ENCODE assay signal across 9 cellular contexts in genomic region chrX:54358424-54359211, GRCh38. TPM values are rescaled to one million over a fixed set of nuclear protein-coding genes. Genes with fewer than 3 reads are reported as not detected.
DNase-seq lines count a peak whose midpoint lies in the region; ATAC-seq and TF ChIP-seq lines count a peak whose summit lies in the region.
"Had no signal": no experiment of that assay in that cellular context is flagged by ENCODE, and none has a peak within 500 bp of the region (broad histone marks: within the 10 kb centered on the region; RNA-seq: fewer than 3 reads in every experiment).

No MANE protein-coding gene starts in this region.

- peak overlapping the region; percentile 71 for H3K9ac ChIP-seq in NT2/D1 (ENCODE audit: insufficient read length, low read depth)

- H3K9me3 Mint-ChIP-seq in activated naive CD8-positive, alpha-beta T cell treated with anti-CD3 and anti-CD28 coated beads, Interleukin-2, amount 10 ng/mL, durations not matched to agents 7 days and 5 days = no peaks in the 10 kb centered on the region
- H3K9me3 Mint-ChIP-seq in osteocyte (ENCODE audit: unreplicated experiment) = no peaks in the 10 kb centered on the region

- H3K4me1 Mint-ChIP-seq in activated naive CD8-positive, alpha-beta T cell treated with anti-CD3 and anti-CD28 coated beads, Interleukin-2, amount 10 ng/mL, durations not matched to agents 7 days and 5 days = peaks cover 8% of the 10 kb centered on the region
- peaks cover 15% of the 10 kb centered on the region for H3K4me1 Mint-ChIP-seq in osteocyte (ENCODE audit: unreplicated experiment)

- no peaks in the 10 kb centered on the region for H3K9me3 ChIP-seq in NT2/D1 (ENCODE audit: insufficient read depth, low read length)
- H3K9me3 ChIP-seq: neutrophil had no signal

- H3K4me3 Mint-ChIP-seq in activated naive CD8-positive, alpha-beta T cell treated with anti-CD3 and anti-CD28 coated beads, Interleukin-2, amount 10 ng/mL, durations not matched to agents 7 days and 5 days = peak overlapping the region; percentile 84
- H3K4me3 Mint-ChIP-seq in osteocyte (ENCODE audit: unreplicated experiment) = peak overlapping the region; percentile 92

- no peaks in the 10 kb centered on the region for H3K36me3 Mint-ChIP-seq in activated naive CD8-positive, alpha-beta T cell treated with anti-CD3 and anti-CD28 coated beads, Interleukin-2, amount 10 ng/mL, durations not matched to agents 7 days and 5 days
- H3K36me3 Mint-ChIP-seq in osteocyte (ENCODE audit: unreplicated experiment) = no peaks in the 10 kb centered on the region

- no peaks in the 10 kb centered on the region for H3K27me3 ChIP-seq in NT2/D1 (ENCODE audit: insufficient read depth, insufficient read length)

- no peaks in the 10 kb centered on the region for H3K4me1 ChIP-seq in NT2/D1 (ENCODE audit: insufficient read depth, insufficient read length)

- TF ChIP-seq CTCF in AG10803 (conservative IDR thresholded peaks at IDR 0.05; ENCODE audit: low read length) (no peak), osteocyte (IDR thresholded peaks at IDR 0.05) (no peak)

- no peaks in the 10 kb centered on the region for H3K36me3 ChIP-seq in NT2/D1 (ENCODE audit: insufficient read depth, insufficient read length, low read length)
- H3K36me3 ChIP-seq: neutrophil had no signal

- POLR2A ChIA-PET in activated naive CD8-positive, alpha-beta T cell treated with anti-CD3 and anti-CD28 coated beads, Interleukin-2, amount 10 ng/mL, durations not matched to agents 7 days and 5 days (lab: Charles Lee) = no interaction called here

- H3K27ac Mint-ChIP-seq in activated naive CD8-positive, alpha-beta T cell treated with anti-CD3 and anti-CD28 coated beads, Interleukin-2, amount 10 ng/mL, durations not matched to agents 7 days and 5 days = no peak overlapping the region
- H3K27ac Mint-ChIP-seq in osteocyte (ENCODE audit: unreplicated experiment) = peak overlapping the region; percentile 98

- peaks cover 38% of the 10 kb centered on the region for H3K27me3 Mint-ChIP-seq in activated naive CD8-positive, alpha-beta T cell treated with anti-CD3 and anti-CD28 coated beads, Interleukin-2, amount 10 ng/mL, durations not matched to agents 7 days and 5 days
- H3K27me3 Mint-ChIP-seq in osteocyte (ENCODE audit: unreplicated experiment) = peaks cover 6% of the 10 kb centered on the region

- DNase-seq in AG10803 (ENCODE audit: low read depth) (peak; percentile 8), NT2/D1 (ENCODE audit: low read depth, low spot score) (peak; percentile 87), head of caudate nucleus (peak; percentile 64 to 91 (median 82)), osteocyte (ENCODE audit: extremely low spot score, unreplicated experiment) (peak; percentile 90), ureter (ENCODE audit: low spot score) (peak; percentile 56), 8988T (no peak)
- peak; percentile 52 for DNase-seq in activated naive CD8-positive, alpha-beta T cell treated with anti-CD3 and anti-CD28 coated beads, Interleukin-2, amount 10 ng/mL, durations not matched to agents 7 days and 5 days

- peak; percentile 71 for ATAC-seq in HG02642 (IDR thresholded peaks at IDR 0.05; ENCODE audit: poor library complexity, unreplicated experiment)
- ATAC-seq in activated naive CD8-positive, alpha-beta T cell treated with anti-CD3 and anti-CD28 coated beads, Interleukin-2, amount 10 ng/mL, durations not matched to agents 7 days and 5 days (ENCODE audit: low read depth) = peak; percentile 59

- intact Hi-C loops in head of caudate nucleus (cut with DNase I) = no loop called here

- H3K4me3 ChIP-seq in AG10803 (ENCODE audit: low read length) (peak overlapping the region; percentile 57), NT2/D1 (ENCODE audit: insufficient read length, low read depth) (peak overlapping the region; percentile 55)

RNA-seq across cellular contexts. Expression of gene WNK3, which starts 0.8 kb away (rescaled TPM):
- under 1 TPM; 0.26 to 0.33 TPM for total RNA-seq in activated naive CD8-positive, alpha-beta T cell treated with anti-CD3 and anti-CD28 coated beads, Interleukin-2, amount 10 ng/mL, durations not matched to agents 7 days and 5 days
- total RNA-seq in osteocyte (3.9 and 5.8 TPM in 2 replicates), ureter (10.0 TPM)
